1 cellular context compared by ENCODE assay signal in genomic region chr1:153532769-153533599, GRCh38.
TF ChIP-seq lines count a peak whose summit lies in the region.

No MANE protein-coding gene starts in this region.

TF ChIP-seq in HepG2, 621 proteins besides CTCF, POLR2A, EP300 and RAD21 (continued from another document and continues in another):
- TF ChIP-seq ZFP91 (CRISPR knock-in tag; IDR thresholded peaks at IDR 0.05; ENCODE audit: borderline replicate concordance) (peak; percentile 51; the same call in 1 of the 2 replicates), ZNF616 (CRISPR knock-in tag; IDR thresholded peaks at IDR 0.05; ENCODE audit: low read depth) (no peak), NR0B2 (CRISPR knock-in tag; IDR thresholded peaks at IDR 0.05) (no peak), ZBTB42 (CRISPR knock-in tag; IDR thresholded peaks at IDR 0.05) (no peak), ZSCAN12 (CRISPR knock-in tag; IDR thresholded peaks at IDR 0.05) (no peak), FOXO4 (CRISPR knock-in tag; conservative IDR thresholded peaks at IDR 0.05) (no peak), PREB (CRISPR knock-in tag; IDR thresholded peaks at IDR 0.05) (no peak), IRF9 (CRISPR knock-in tag; IDR thresholded peaks at IDR 0.05; ENCODE audit: borderline replicate concordance) (no peak), LBX2 (CRISPR knock-in tag; IDR thresholded peaks at IDR 0.05; ENCODE audit: borderline replicate concordance) (no peak), ZC3H4 (CRISPR knock-in tag; IDR thresholded peaks at IDR 0.05; ENCODE audit: borderline replicate concordance) (no peak), PBX3 (CRISPR knock-in tag; IDR thresholded peaks at IDR 0.05; ENCODE audit: borderline replicate concordance) (no peak), GFI1 (CRISPR knock-in tag; IDR thresholded peaks at IDR 0.05; ENCODE audit: borderline replicate concordance) (peak; percentile 79), FOXO1 (CRISPR knock-in tag; IDR thresholded peaks at IDR 0.05) (peak; percentile 71; the same call in 1 of the 2 replicates), PBX2 (CRISPR knock-in tag; IDR thresholded peaks at IDR 0.05) (no peak), ATF4 (CRISPR knock-in tag; IDR thresholded peaks at IDR 0.05) (0 out of 4 replicates have a peak, but pooled peaks of 1 of the 2 experiments have one; percentile 30), HOXA3 (CRISPR knock-in tag; IDR thresholded peaks at IDR 0.05) (peak; percentile 7; the same call in 1 of the 2 replicates), ZBTB14 (CRISPR knock-in tag; IDR thresholded peaks at IDR 0.05) (no peak; the same call in 1 of the 2 replicates), ZIK1 (CRISPR knock-in tag; IDR thresholded peaks at IDR 0.05; ENCODE audit: borderline replicate concordance, low read depth) (no peak), TRIM24 (CRISPR knock-in tag; IDR thresholded peaks at IDR 0.05) (no peak), MED8 (CRISPR knock-in tag; IDR thresholded peaks at IDR 0.05; ENCODE audit: insufficient replicate concordance) (no peak), YY1 (IDR thresholded peaks at IDR 0.05; ENCODE audit: insufficient read depth, insufficient replicate concordance, low read depth, low read length) (peak; percentile 17), ZNF597 (CRISPR knock-in tag; IDR thresholded peaks at IDR 0.05) (no peak), SOX5 (CRISPR knock-in tag; IDR thresholded peaks at IDR 0.05; ENCODE audit: borderline replicate concordance) (no peak; the same call in 1 of the 2 replicates), ZFX (CRISPR knock-in tag; IDR thresholded peaks at IDR 0.05; ENCODE audit: low read depth) (peak; percentile 47; the same call in 1 of the 2 replicates), ZNF260 (CRISPR knock-in tag; IDR thresholded peaks at IDR 0.05; ENCODE audit: borderline replicate concordance, low read depth) (no peak), NFIC (IDR thresholded peaks at IDR 0.05; ENCODE audit: low read length) (no peak), TCF7 (IDR thresholded peaks at IDR 0.05; ENCODE audit: low read depth) (no peak), MIER2 (CRISPR knock-in tag; IDR thresholded peaks at IDR 0.05) (no peak), TP53 (CRISPR knock-in tag; conservative IDR thresholded peaks at IDR 0.05) (no peak), TCF7L2 (IDR thresholded peaks at IDR 0.05; ENCODE audit: low read depth, low read length) (no peak), ZNF138 (CRISPR knock-in tag; IDR thresholded peaks at IDR 0.05; ENCODE audit: low read depth) (no peak), ATRX (CRISPR knock-in tag; IDR thresholded peaks at IDR 0.05; ENCODE audit: borderline replicate concordance) (no peak), TEF (CRISPR knock-in tag; IDR thresholded peaks at IDR 0.05) (no peak), ZNF704 (CRISPR knock-in tag; IDR thresholded peaks at IDR 0.05; ENCODE audit: borderline replicate concordance) (no peak), ZNF225 (CRISPR knock-in tag; IDR thresholded peaks at IDR 0.05) (no peak), ETV5 (CRISPR knock-in tag; IDR thresholded peaks at IDR 0.05; ENCODE audit: borderline replicate concordance) (peak; percentile 64; the same call in 1 of the 2 replicates), NCOA2 (CRISPR knock-in tag; IDR thresholded peaks at IDR 0.05) (peak; percentile 14; the same call in 1 of the 2 replicates), BRD4 (CRISPR knock-in tag; IDR thresholded peaks at IDR 0.05) (no peak), HINFP (CRISPR knock-in tag; IDR thresholded peaks at IDR 0.05; ENCODE audit: low read depth) (no peak; the same call in 1 of the 2 replicates), HIVEP1 (CRISPR knock-in tag; IDR thresholded peaks at IDR 0.05) (no peak), ZNF331 (CRISPR knock-in tag; IDR thresholded peaks at IDR 0.05) (peak; percentile 99), DRAP1 (CRISPR knock-in tag; IDR thresholded peaks at IDR 0.05) (peak; percentile 16; the same call in 1 of the 2 replicates), TCF12 (IDR thresholded peaks at IDR 0.05) (no peak), TCF12 (CRISPR knock-in tag; IDR thresholded peaks at IDR 0.05) (no peak), CCDC6 (CRISPR knock-in tag; IDR thresholded peaks at IDR 0.05) (0 out of 2 replicates have a peak, but pooled peaks have one; percentile 57), HNRNPK (IDR thresholded peaks at IDR 0.05; ENCODE audit: low read depth, low read length, poor library complexity, severe bottlenecking) (no peak), ZNF10 (CRISPR knock-in tag; IDR thresholded peaks at IDR 0.05; ENCODE audit: borderline replicate concordance, low read depth) (no peak)
